ENCODE assay signal across 1 cellular context in genomic region chr9:109286981-109287380, GRCh38.
TF ChIP-seq lines count a peak whose summit lies in the region.

No MANE protein-coding gene starts in this region.

TF ChIP-seq in A549, 52 proteins besides CTCF, POLR2A, EP300 and RAD21 (continued from another document):
- TF ChIP-seq EHF (CRISPR knock-in tag; IDR thresholded peaks at IDR 0.05) (no peak), MYC (IDR thresholded peaks at IDR 0.05; ENCODE audit: borderline replicate concordance, low read length) (no peak), RNF2 (IDR thresholded peaks at IDR 0.05; ENCODE audit: borderline replicate concordance, low read depth) (no peak), E2F6 (IDR thresholded peaks at IDR 0.05; ENCODE audit: borderline replicate concordance, low read depth) (no peak), NPAS2 (CRISPR knock-in tag; IDR thresholded peaks at IDR 0.05; ENCODE audit: borderline replicate concordance) (no peak), FOSL2 (IDR thresholded peaks at IDR 0.05) (no peak), FOSL2 (CRISPR knock-in tag; IDR thresholded peaks at IDR 0.05) (no peak), HOXA7 (CRISPR knock-in tag; IDR thresholded peaks at IDR 0.05) (no peak), ZSCAN20 (CRISPR knock-in tag; IDR thresholded peaks at IDR 0.05) (no peak), NR3C1 (IDR thresholded peaks at IDR 0.05) (no peak)
